Comparison of ENCODE assay signal across 1 cellular context in genomic region chr19:11349171-11349570, GRCh38.
A peak's percentile ranks its signal among the peaks of the same experiment; 100 is the strongest.
TF ChIP-seq lines count a peak whose summit lies in the region.

No MANE protein-coding gene starts in this region.

TF ChIP-seq in SK-N-SH, 30 proteins besides CTCF, POLR2A, EP300 and RAD21:
- TF ChIP-seq REST (IDR thresholded peaks at IDR 0.05; ENCODE audit: low read depth, low read length), result peak; percentile 72; the same call in 1 of the 2 replicates
- no peak for TF ChIP-seq ELF1 (IDR thresholded peaks at IDR 0.05)
